26 cellular contexts compared by ENCODE assay signal in the genomic region with DNA sequence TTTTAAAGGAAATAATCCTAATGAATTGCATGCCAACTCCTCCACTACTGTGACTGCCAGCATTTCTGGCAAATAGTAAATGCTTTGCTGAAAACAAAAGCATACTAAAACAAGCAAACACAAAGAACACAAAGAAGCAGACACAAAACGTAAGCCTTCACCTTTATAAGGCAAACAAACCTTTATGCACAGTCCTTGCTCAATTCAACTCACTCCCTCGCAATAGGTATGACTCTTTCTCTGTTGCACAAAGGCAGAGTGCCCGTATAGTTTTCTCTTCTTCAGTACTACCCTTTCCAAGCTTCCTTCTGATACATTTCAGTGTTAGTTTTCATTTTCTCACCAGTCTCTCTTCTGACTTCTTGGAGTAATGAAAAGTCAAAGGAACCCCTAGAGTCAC.
"Had no signal": no experiment of that assay in that cellular context is flagged by ENCODE, and none has a peak within 500 bp of the region (broad histone marks: within the 10 kb centered on the region; RNA-seq: fewer than 3 reads in every experiment).

No MANE protein-coding gene starts in this region.

- H3K4me3 ChIP-seq: adrenal gland, breast epithelium, Peyer's patch, SJCRH30 had no signal

- H3K27ac ChIP-seq: adrenal gland, breast epithelium, Peyer's patch, RWPE1, SJCRH30, WERI-Rb-1 had no signal

- H3K9ac ChIP-seq: SK-N-SH had no signal

- H3K4me1 ChIP-seq: adrenal gland, breast epithelium, Peyer's patch had no signal

- H3K36me3 ChIP-seq: adrenal gland, breast epithelium, Peyer's patch, SJCRH30, WERI-Rb-1 had no signal

- H3K27me3 Mint-ChIP-seq: activated CD8-positive, alpha-beta T cell treated with anti-CD3 and anti-CD28 coated beads for 36 hours; activated naive CD4-positive, alpha-beta T cell treated with anti-CD3 and anti-CD28 coated beads, Interleukin-2, amount 10 ng/mL, durations not matched to agents 7 days and 5 days; central memory CD8-positive, alpha-beta T cell had no signal

- H3K27ac Mint-ChIP-seq: activated CD8-positive, alpha-beta T cell treated with anti-CD3 and anti-CD28 coated beads for 36 hours; activated naive CD4-positive, alpha-beta T cell treated with anti-CD3 and anti-CD28 coated beads, Interleukin-2, amount 10 ng/mL, durations not matched to agents 7 days and 5 days; activated naive CD8-positive, alpha-beta T cell treated with anti-CD3 and anti-CD28 coated beads, Interleukin-2, amount 10 ng/mL, durations not matched to agents 7 days and 5 days; activated T-cell treated with anti-CD3 and anti-CD28 coated beads, Interleukin-2, amount 50 U/mL, for 72 hours; activated T-helper 2 cell treated with anti-CD3 and anti-CD28 coated beads, Interferon-gamma antibody, Interleukin-2, Interleukin-4, amounts not matched to agents 10 μg/mL and 5 μg/mL and 100 μg/mL, durations not matched to agents 14 hours and 24 hours and 36 hours had no signal

- DNase-seq: activated CD4-positive, alpha-beta T cell treated with anti-CD3 and anti-CD28 coated beads for 4 hours; activated CD8-positive, alpha-beta memory T cell treated with anti-CD3 and anti-CD28 coated beads, Interleukin-2, amount 50 U/mL, for 4 hours; activated CD8-positive, alpha-beta T cell treated with anti-CD3 and anti-CD28 coated beads for 36 hours; activated gamma-delta T cell treated with Interleukin-2 at 50 U/mL for 16 hours; activated naive CD4-positive, alpha-beta T cell treated with anti-CD3 and anti-CD28 coated beads, Interleukin-2, amount 10 ng/mL, durations not matched to agents 7 days and 5 days; activated naive CD8-positive, alpha-beta T cell treated with anti-CD3 and anti-CD28 coated beads, Interleukin-2, amount 10 ng/mL, durations not matched to agents 7 days and 5 days; activated T-cell treated with anti-CD3 and anti-CD28 coated beads, Interleukin-2, amount 50 U/mL, for 72 hours; adrenal gland; anterior cingulate cortex; MM.1S; NCI-H1105; NCI-H1436; NCI-H1694 treated with DMSO at 0.1 percent for 48 hours; NCI-H2081 treated with DMSO at 0.1 percent for 48 hours; NCI-H446; NCI-H524; Peyer's patch; Right ventricle myocardium superior; SJCRH30; SK-N-SH; T-helper 1 cell; WERI-Rb-1 had no signal

- H3K9me3 ChIP-seq: adrenal gland, breast epithelium, Peyer's patch, SJCRH30, SK-N-SH had no signal

- H3K9me2 ChIP-seq: SK-N-SH had no signal

- H3K9me3 Mint-ChIP-seq: activated CD8-positive, alpha-beta T cell treated with anti-CD3 and anti-CD28 coated beads for 36 hours had no signal

- H3K36me3 Mint-ChIP-seq: activated naive CD4-positive, alpha-beta T cell treated with anti-CD3 and anti-CD28 coated beads, Interleukin-2, amount 10 ng/mL, durations not matched to agents 7 days and 5 days; activated naive CD8-positive, alpha-beta T cell treated with anti-CD3 and anti-CD28 coated beads, Interleukin-2, amount 10 ng/mL, durations not matched to agents 7 days and 5 days had no signal

- H3K27me3 ChIP-seq: adrenal gland, breast epithelium, Peyer's patch, SJCRH30 had no signal

- H3K4me1 Mint-ChIP-seq: activated naive CD4-positive, alpha-beta T cell treated with anti-CD3 and anti-CD28 coated beads, Interleukin-2, amount 10 ng/mL, durations not matched to agents 7 days and 5 days; activated naive CD8-positive, alpha-beta T cell treated with anti-CD3 and anti-CD28 coated beads, Interleukin-2, amount 10 ng/mL, durations not matched to agents 7 days and 5 days; central memory CD8-positive, alpha-beta T cell had no signal

- H3K4me3 Mint-ChIP-seq: activated CD8-positive, alpha-beta T cell treated with anti-CD3 and anti-CD28 coated beads for 36 hours; activated naive CD4-positive, alpha-beta T cell treated with anti-CD3 and anti-CD28 coated beads, Interleukin-2, amount 10 ng/mL, durations not matched to agents 7 days and 5 days; activated naive CD8-positive, alpha-beta T cell treated with anti-CD3 and anti-CD28 coated beads, Interleukin-2, amount 10 ng/mL, durations not matched to agents 7 days and 5 days; activated T-cell treated with anti-CD3 and anti-CD28 coated beads, Interleukin-2, amount 50 U/mL, for 72 hours; central memory CD8-positive, alpha-beta T cell had no signal

- H3K4me2 ChIP-seq: SK-N-SH had no signal
